ENCODE assay signal across 8 cellular contexts in the genomic region with DNA sequence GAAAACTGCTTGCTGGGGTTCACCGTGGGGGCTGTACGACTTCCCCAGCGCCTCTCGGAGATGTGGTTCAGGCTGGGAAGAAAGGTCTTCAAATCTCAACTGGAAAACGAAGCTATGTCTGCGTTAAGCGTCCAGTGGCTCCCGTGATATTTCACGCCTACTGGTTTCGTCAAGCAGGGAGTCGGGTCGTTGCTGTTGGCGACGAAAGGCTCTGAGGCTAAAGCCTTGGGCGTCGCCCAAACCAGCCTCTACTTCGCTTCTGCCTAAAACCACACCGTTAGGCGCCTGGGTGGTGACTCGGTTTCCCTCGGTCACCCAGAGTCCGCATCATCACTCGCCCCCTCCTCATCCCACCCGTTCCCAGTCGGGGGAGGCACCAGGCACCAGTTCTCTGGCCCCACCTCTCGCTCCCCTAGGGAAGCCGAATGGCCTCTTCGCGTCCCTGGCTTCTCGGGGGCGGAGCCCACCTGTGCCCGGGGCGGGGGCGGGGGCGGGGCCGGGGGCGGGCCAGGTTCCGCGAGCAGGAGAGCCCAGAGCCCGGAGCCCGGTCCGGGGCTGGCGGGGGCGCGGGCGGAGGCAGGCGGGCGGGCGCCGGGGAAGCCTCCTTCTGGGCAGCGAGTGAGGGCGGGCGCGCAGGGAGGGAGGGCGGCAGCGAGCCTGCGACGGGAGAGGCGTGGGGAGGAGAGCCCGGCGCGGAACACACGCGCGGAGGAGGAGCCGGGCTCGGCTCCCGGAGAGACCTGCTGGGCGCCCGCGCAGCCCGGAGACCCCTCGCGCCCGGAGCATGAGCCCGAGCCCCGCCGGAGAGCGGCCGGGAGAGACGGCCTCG. TPM values are rescaled to one million over a fixed set of nuclear protein-coding genes. Genes with fewer than 3 reads are reported as not detected.
DNase-seq lines count a peak whose midpoint lies in the region; ATAC-seq and TF ChIP-seq lines count a peak whose summit lies in the region.

A gene (plus strand): TSS at position 510 of the 829 bp plus-strand sequence. CDS start 438 bp downstream, outside the sequence.

- peaks cover 44% of the 10 kb centered on the region for H3K27me3 Mint-ChIP-seq in GM23338 (ENCODE audit: insufficient read depth, low read depth, poor library complexity)
- H3K27me3 Mint-ChIP-seq in activated naive CD4-positive, alpha-beta T cell treated with anti-CD3 and anti-CD28 coated beads, Interleukin-2, amount 10 ng/mL, durations not matched to agents 7 days and 5 days, result peaks cover 89% of the 10 kb centered on the region

- H3K9me2 ChIP-seq in GM23338 (ENCODE audit: insufficient read depth), result no peaks in the 10 kb centered on the region

- peak within 1 kb of the TSS; percentile 99 for H2AFZ ChIP-seq in GM23338

- in situ Hi-C loops in Panc1 (cut with HindIII; ENCODE audit: low pct_unique_long_range_greater_than_20kb, low sequenced_read_pairs), result no loop called here

- no peaks in the 10 kb centered on the region for H3K9me3 ChIP-seq in Panc1 (ENCODE audit: control insufficient read depth, insufficient read depth, low read depth, low read length)

- no peaks in the 10 kb centered on the region; the same call in 1 of the 3 replicates for H3K36me3 Mint-ChIP-seq in GM23338 (ENCODE audit: low read depth)
- no peaks in the 10 kb centered on the region for H3K36me3 Mint-ChIP-seq in activated naive CD4-positive, alpha-beta T cell treated with anti-CD3 and anti-CD28 coated beads, Interleukin-2, amount 10 ng/mL, durations not matched to agents 7 days and 5 days

- intact Hi-C loops in Panc1 (cut with micrococcal nuclease; ENCODE audit: unreplicated experiment) (no loop called here), cardiac septum (cut with DNase I) (no loop called here), posterior cingulate gyrus (cut with DNase I) (no loop called here)

- H4K20me1 ChIP-seq in GM23338 (replicated peaks; ENCODE audit: insufficient read depth), result peaks cover 24% of the 10 kb centered on the region

- no peak for TF ChIP-seq CTCF in GM23338 (conservative IDR thresholded peaks at IDR 0.05; ENCODE audit: low read depth in 2 of 2)
- TF ChIP-seq CTCF in Panc1 (IDR thresholded peaks at IDR 0.05), result no peak

- H3K4me2 ChIP-seq in GM23338, result peak within 1 kb of the TSS; percentile 89

- peaks cover 11% of the 10 kb centered on the region for H3K4me1 Mint-ChIP-seq in GM23338
- H3K4me1 Mint-ChIP-seq in activated naive CD4-positive, alpha-beta T cell treated with anti-CD3 and anti-CD28 coated beads, Interleukin-2, amount 10 ng/mL, durations not matched to agents 7 days and 5 days, result peaks cover 13% of the 10 kb centered on the region

- ATAC-seq in GM23338, result peak; percentile 80
- ATAC-seq in Panc1, result peak; percentile 82
- no peak for ATAC-seq in HG03135 (IDR thresholded peaks at IDR 0.05; ENCODE audit: unreplicated experiment)
- no peak for ATAC-seq in HG03469 (IDR thresholded peaks at IDR 0.05; ENCODE audit: unreplicated experiment)

- H3K9me3 Mint-ChIP-seq in GM23338, result no peaks in the 10 kb centered on the region; the same call in 2 of the 3 replicates
- H3K9me3 Mint-ChIP-seq in activated naive CD4-positive, alpha-beta T cell treated with anti-CD3 and anti-CD28 coated beads, Interleukin-2, amount 10 ng/mL, durations not matched to agents 7 days and 5 days, result no peaks in the 10 kb centered on the region

- H3K4me1 ChIP-seq in GM23338 (ENCODE audit: insufficient read depth) (0 out of 2 replicates have a peak, but pooled peaks cover 5% of the 10 kb centered on the region), Panc1 (ENCODE audit: control insufficient read depth, insufficient read depth, low read length) (no peaks in the 10 kb centered on the region; the same call in 1 of the 2 replicates)

- H3K4me3 ChIP-seq in GM23338 (peak within 1 kb of the TSS; percentile 68), Panc1 (ENCODE audit: low read depth in 2 of 2, low read length in 2 of 2) (peak within 1 kb of the TSS; percentile 40 to 58)

- CTCF ChIA-PET in Panc1 (lab: Charles Lee), result no interaction called here
- CTCF ChIA-PET in activated naive CD4-positive, alpha-beta T cell treated with anti-CD3 and anti-CD28 coated beads, Interleukin-2, amount 10 ng/mL, durations not matched to agents 7 days and 5 days (lab: Charles Lee), result no interaction called here

- no peak within 1 kb of the TSS for H3K27ac Mint-ChIP-seq in GM23338
- H3K27ac Mint-ChIP-seq in activated naive CD4-positive, alpha-beta T cell treated with anti-CD3 and anti-CD28 coated beads, Interleukin-2, amount 10 ng/mL, durations not matched to agents 7 days and 5 days, result no peak within 1 kb of the TSS

- H3F3A ChIP-seq in GM23338 (replicated peaks; ENCODE audit: low read depth), result peaks cover 7% of the 10 kb centered on the region; the same call in 1 of the 2 replicates

- POLR2A ChIA-PET in Panc1 (lab: Charles Lee), result no interaction called here

- H3K36me3 ChIP-seq in GM23338 (ENCODE audit: insufficient read depth) (no peaks in the 10 kb centered on the region), Panc1 (ENCODE audit: control insufficient read depth, insufficient read depth, low read length) (no peaks in the 10 kb centered on the region)

- peaks cover 48% of the 10 kb centered on the region for H3K27me3 ChIP-seq in GM23338 (ENCODE audit: insufficient read depth)
- H3K27me3 ChIP-seq in Panc1 (ENCODE audit: control insufficient read depth, insufficient read depth, low read length), result peaks cover 10% of the 10 kb centered on the region

- H3K27ac ChIP-seq in GM23338 (ENCODE audit: low read depth) (no peak within 1 kb of the TSS), Panc1 (ENCODE audit: low read length) (no peak within 1 kb of the TSS)

- BruUV-seq in Panc1 (replicated peaks; lab: Mats Ljungman, UMichigan), result no TSS peak

- no peaks in the 10 kb centered on the region for H3K79me2 ChIP-seq in GM23338 (replicated peaks; ENCODE audit: insufficient read depth)

- DNase-seq in 8988T, result peak; percentile 79
- DNase-seq in GM23338 (ENCODE audit: low spot score), result peak; percentile 81
- no peak for DNase-seq in Panc1 (ENCODE audit: low read depth, low spot score)
- peak; percentile 66 for DNase-seq in activated naive CD4-positive, alpha-beta T cell treated with anti-CD3 and anti-CD28 coated beads, Interleukin-2, amount 10 ng/mL, durations not matched to agents 7 days and 5 days
- DNase-seq in cardiac septum (ENCODE audit: low spot score), result no peak
- peak in 9 of 10 donors; percentile 18 to 91 (median 50) for DNase-seq in posterior cingulate gyrus

- peak within 1 kb of the TSS; percentile 80 for H3K4me3 Mint-ChIP-seq in GM23338
- H3K4me3 Mint-ChIP-seq in activated naive CD4-positive, alpha-beta T cell treated with anti-CD3 and anti-CD28 coated beads, Interleukin-2, amount 10 ng/mL, durations not matched to agents 7 days and 5 days, result peak within 1 kb of the TSS; percentile 78

TF ChIP-seq in GM23338, 12 proteins besides CTCF, POLR2A, EP300 and RAD21:
- TF ChIP-seq CREB1 (CRISPR knock-in tag; IDR thresholded peaks at IDR 0.05; ENCODE audit: low read depth), result peak; percentile 43
- peak; percentile 44; the same call in 1 of the 2 replicates for TF ChIP-seq POLR2AphosphoS5 (IDR thresholded peaks at IDR 0.05; ENCODE audit: low read depth)
- TF ChIP-seq EZH2 (IDR thresholded peaks at IDR 0.05; ENCODE audit: low read depth, unreplicated experiment), result no peak
- no peak for TF ChIP-seq STAT1 (IDR thresholded peaks at IDR 0.05; ENCODE audit: unreplicated experiment)
- TF ChIP-seq, protein P1, sequence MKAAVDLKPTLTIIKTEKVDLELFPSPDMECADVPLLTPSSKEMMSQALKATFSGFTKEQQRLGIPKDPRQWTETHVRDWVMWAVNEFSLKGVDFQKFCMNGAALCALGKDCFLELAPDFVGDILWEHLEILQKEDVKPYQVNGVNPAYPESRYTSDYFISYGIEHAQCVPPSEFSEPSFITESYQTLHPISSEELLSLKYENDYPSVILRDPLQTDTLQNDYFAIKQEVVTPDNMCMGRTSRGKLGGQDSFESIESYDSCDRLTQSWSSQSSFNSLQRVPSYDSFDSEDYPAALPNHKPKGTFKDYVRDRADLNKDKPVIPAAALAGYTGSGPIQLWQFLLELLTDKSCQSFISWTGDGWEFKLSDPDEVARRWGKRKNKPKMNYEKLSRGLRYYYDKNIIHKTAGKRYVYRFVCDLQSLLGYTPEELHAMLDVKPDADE (IDR thresholded peaks at IDR 0.05), result no peak
- TF ChIP-seq JUNB (IDR thresholded peaks at IDR 0.05; ENCODE audit: unreplicated experiment), result no peak
- TF ChIP-seq EZH2phosphoT487 (IDR thresholded peaks at IDR 0.05; ENCODE audit: unreplicated experiment), result no peak
- TF ChIP-seq ZNF331 (CRISPR knock-in tag; IDR thresholded peaks at IDR 0.05; ENCODE audit: low read depth), result no peak
- no peak for TF ChIP-seq NANOG (IDR thresholded peaks at IDR 0.05; ENCODE audit: borderline replicate concordance)
- TF ChIP-seq, protein P2, sequence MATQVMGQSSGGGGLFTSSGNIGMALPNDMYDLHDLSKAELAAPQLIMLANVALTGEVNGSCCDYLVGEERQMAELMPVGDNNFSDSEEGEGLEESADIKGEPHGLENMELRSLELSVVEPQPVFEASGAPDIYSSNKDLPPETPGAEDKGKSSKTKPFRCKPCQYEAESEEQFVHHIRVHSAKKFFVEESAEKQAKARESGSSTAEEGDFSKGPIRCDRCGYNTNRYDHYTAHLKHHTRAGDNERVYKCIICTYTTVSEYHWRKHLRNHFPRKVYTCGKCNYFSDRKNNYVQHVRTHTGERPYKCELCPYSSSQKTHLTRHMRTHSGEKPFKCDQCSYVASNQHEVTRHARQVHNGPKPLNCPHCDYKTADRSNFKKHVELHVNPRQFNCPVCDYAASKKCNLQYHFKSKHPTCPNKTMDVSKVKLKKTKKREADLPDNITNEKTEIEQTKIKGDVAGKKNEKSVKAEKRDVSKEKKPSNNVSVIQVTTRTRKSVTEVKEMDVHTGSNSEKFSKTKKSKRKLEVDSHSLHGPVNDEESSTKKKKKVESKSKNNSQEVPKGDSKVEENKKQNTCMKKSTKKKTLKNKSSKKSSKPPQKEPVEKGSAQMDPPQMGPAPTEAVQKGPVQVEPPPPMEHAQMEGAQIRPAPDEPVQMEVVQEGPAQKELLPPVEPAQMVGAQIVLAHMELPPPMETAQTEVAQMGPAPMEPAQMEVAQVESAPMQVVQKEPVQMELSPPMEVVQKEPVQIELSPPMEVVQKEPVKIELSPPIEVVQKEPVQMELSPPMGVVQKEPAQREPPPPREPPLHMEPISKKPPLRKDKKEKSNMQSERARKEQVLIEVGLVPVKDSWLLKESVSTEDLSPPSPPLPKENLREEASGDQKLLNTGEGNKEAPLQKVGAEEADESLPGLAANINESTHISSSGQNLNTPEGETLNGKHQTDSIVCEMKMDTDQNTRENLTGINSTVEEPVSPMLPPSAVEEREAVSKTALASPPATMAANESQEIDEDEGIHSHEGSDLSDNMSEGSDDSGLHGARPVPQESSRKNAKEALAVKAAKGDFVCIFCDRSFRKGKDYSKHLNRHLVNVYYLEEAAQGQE (IDR thresholded peaks at IDR 0.05; ENCODE audit: unreplicated experiment), result no peak

RNA-seq across cellular contexts. Expression of the gene that starts here (rescaled TPM):
- 15.8 and 31.3 TPM in 2 replicates for total RNA-seq in GM23338 (2014; rRNA removed; shearing (Covaris generic))
- 2.8 and 3.1 TPM in 2 replicates for polyA plus RNA-seq in GM23338 (2016; fragmentation: Nextera tagmentation; extraction: Ambion mirVana)
- total RNA-seq in Panc1 (2021; ENCODE audit: unreplicated experiment), result 2.3 TPM
- polyA plus RNA-seq in Panc1 (2012; ENCODE audit: insufficient read length), result 3.3 TPM
- 65.3 TPM for total RNA-seq in cardiac septum

Comparison
In these comparisons a context has a peak if more than half of its experiments do, and no peak if none do; other contexts are left out.
1. DNase-seq: peak in 8988T (single experiment), GM23338 (single experiment), activated naive CD4-positive, alpha-beta T cell treated with anti-CD3 and anti-CD28 coated beads, Interleukin-2, amount 10 ng/mL, durations not matched to agents 7 days and 5 days (single experiment) and posterior cingulate gyrus (9 of 10); none in Panc1 (single experiment) and cardiac septum (single experiment).
2. ATAC-seq: peak in GM23338 (single experiment) and Panc1 (single experiment); none in HG03135 (single experiment) and HG03469 (single experiment).